25 cellular contexts compared by ENCODE assay signal in genomic region chr9:114787781-114788498, GRCh38.
"Had no signal": no experiment of that assay in that cellular context is flagged by ENCODE, and none has a peak within 500 bp of the region (broad histone marks: within the 10 kb centered on the region; RNA-seq: fewer than 3 reads in every experiment).

No MANE protein-coding gene starts in this region.

- DNase-seq: activated CD4-positive, alpha-beta T cell treated with anti-CD3 and anti-CD28 coated beads for 1 hour; activated CD4-positive, alpha-beta T cell treated with anti-CD3 and anti-CD28 coated beads, Interleukin-2, amount 50 U/mL, for 1 hour; activated CD8-positive, alpha-beta T cell treated with anti-CD3 and anti-CD28 coated beads, Interleukin-2, amount 10 ng/mL, durations not matched to agents 7 days and 5 days; activated gamma-delta T cell treated with Interleukin-2 at 50 U/mL for 16 hours; adrenal gland; colonic mucosa; dorsolateral prefrontal cortex; effector memory CD8-positive, alpha-beta T cell; foreskin fibroblast; left colon; mesenchymal stem cell; mucosa of descending colon; nephron progenitor cell; pancreas; right cardiac atrium; stimulated activated CD4-positive, alpha-beta T cell treated with anti-CD3 and anti-CD28 coated beads, Interleukin-12 subunit alpha, Interleukin-12 subunit beta, amount 100 ng/mL, for 4 hours; stimulated activated CD4-positive, alpha-beta T cell treated with anti-CD3 and anti-CD28 coated beads, Interleukin-4, amount 100 ng/mL, for 4 hours; stomach; T-cell had no signal

- H3K36me3 Mint-ChIP-seq: T-cell had no signal

- ATAC-seq: activated CD8-positive, alpha-beta T cell treated with anti-CD3 and anti-CD28 coated beads, Interleukin-2, amount 10 ng/mL, durations not matched to agents 7 days and 5 days; activated naive CD4-positive, alpha-beta T cell treated with anti-CD3 and anti-CD28 coated beads, Interleukin-2, amount 50 U/mL, for 72 hours; effector memory CD8-positive, alpha-beta T cell; left colon; mucosa of descending colon; pancreas; right cardiac atrium; T-cell had no signal

- H3K27ac ChIP-seq: adrenal gland, ascending aorta, colonic mucosa, dorsolateral prefrontal cortex, hepatocyte, pancreas, stomach, suprapubic skin, tibial nerve had no signal

- H3K9me3 ChIP-seq: adrenal gland, ascending aorta, colonic mucosa, mucosa of descending colon, pancreas, stomach, suprapubic skin, tibial nerve had no signal

- H3K9me3 Mint-ChIP-seq: activated naive CD4-positive, alpha-beta T cell treated with anti-CD3 and anti-CD28 coated beads, Interleukin-2, amount 50 U/mL, for 72 hours; effector memory CD8-positive, alpha-beta T cell; nephron progenitor cell; T-cell had no signal

- H3K4me3 ChIP-seq: adrenal gland, ascending aorta, colonic mucosa, dorsolateral prefrontal cortex, hepatocyte, mucosa of descending colon, pancreas, stomach, suprapubic skin, tibial nerve had no signal

- H3K27me3 ChIP-seq: adrenal gland, ascending aorta, colonic mucosa, hepatocyte, pancreas, stomach, suprapubic skin, tibial nerve had no signal

- H3K27ac Mint-ChIP-seq: activated CD8-positive, alpha-beta T cell treated with anti-CD3 and anti-CD28 coated beads, Interleukin-2, amount 10 ng/mL, durations not matched to agents 7 days and 5 days; activated naive CD4-positive, alpha-beta T cell treated with anti-CD3 and anti-CD28 coated beads, Interleukin-2, amount 50 U/mL, for 72 hours; activated T-helper 1 cell treated with anti-CD3 and anti-CD28 coated beads, Interleukin-12 subunit alpha, Interleukin-12 subunit beta, Interleukin-2, Interleukin-4 antibody, amounts not matched to agents 30 ng/mL and 10 ng/mL and 1 ng/mL, durations not matched to agents 14 hours and 24 hours and 36 hours; effector memory CD8-positive, alpha-beta T cell; nephron progenitor cell; T-cell had no signal

- H3K27me3 Mint-ChIP-seq: T-cell had no signal

- H3K36me3 ChIP-seq: adrenal gland, ascending aorta, colonic mucosa, pancreas, suprapubic skin, tibial nerve had no signal

- H3K4me3 Mint-ChIP-seq: activated CD8-positive, alpha-beta T cell treated with anti-CD3 and anti-CD28 coated beads, Interleukin-2, amount 10 ng/mL, durations not matched to agents 7 days and 5 days; activated T-helper 1 cell treated with anti-CD3 and anti-CD28 coated beads, Interleukin-12 subunit alpha, Interleukin-12 subunit beta, Interleukin-2, Interleukin-4 antibody, amounts not matched to agents 30 ng/mL and 10 ng/mL and 1 ng/mL, durations not matched to agents 14 hours and 24 hours and 36 hours; effector memory CD8-positive, alpha-beta T cell; nephron progenitor cell; T-cell had no signal

- H3K4me1 ChIP-seq: adrenal gland, ascending aorta, colonic mucosa, pancreas had no signal
